Comparison of ENCODE assay signal across 8 cellular contexts in the genomic region with DNA sequence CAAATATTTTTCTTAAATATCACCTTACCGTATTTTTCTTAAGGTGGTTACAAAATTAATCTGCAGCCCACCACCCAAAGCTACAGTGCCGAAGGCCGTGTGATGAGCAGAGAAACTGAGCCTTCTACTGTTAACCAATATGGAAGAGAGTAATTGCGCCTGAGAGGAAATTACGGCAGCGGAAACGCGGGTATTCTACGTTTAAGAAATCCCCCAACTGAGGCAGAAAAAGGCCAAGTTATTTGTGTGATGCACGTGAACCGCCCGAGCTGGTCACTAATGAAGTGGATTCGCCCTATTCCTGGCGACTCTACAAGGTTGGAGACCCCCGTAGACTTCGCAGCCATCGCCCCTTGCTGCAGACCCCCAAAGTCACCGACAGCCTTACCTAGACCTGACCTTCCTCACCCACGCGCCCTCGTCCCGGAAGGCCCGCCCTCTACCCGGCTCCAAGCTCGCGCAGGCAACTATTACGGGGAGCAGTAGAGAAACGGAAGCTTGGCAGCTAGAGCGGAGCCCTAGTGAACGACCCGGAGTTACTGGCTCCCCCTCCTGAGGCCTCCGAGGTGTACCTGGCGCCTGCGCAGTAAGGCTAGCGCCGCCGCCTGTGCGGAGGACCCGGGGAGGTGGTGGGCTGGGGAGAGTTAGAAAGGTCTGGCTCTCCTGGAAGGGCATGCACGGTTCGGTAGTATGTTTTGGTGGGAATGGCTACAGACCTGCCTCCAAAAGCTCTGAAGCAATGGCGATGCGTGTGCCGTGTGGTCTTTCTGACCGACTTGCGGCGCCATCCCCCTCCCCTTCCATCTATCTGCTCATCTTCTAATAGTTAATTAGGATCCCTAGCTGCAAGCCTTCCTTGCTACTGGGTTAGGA. TPM values are rescaled to one million over a fixed set of nuclear protein-coding genes. Genes with fewer than 3 reads are reported as not detected.
DNase-seq lines count a peak whose midpoint lies in the region; ATAC-seq, FAIRE-seq and TF ChIP-seq lines count a peak whose summit lies in the region.

TSS of gene MRPS33 (minus strand) at position 430 of the 873 bp plus-strand sequence. CDS start 4,319 bp downstream, outside the sequence.

- ATAC-seq in GM18909 (IDR thresholded peaks at IDR 0.05; ENCODE audit: poor library complexity, unreplicated experiment) = peak; percentile 98
- ATAC-seq in HG03175 (IDR thresholded peaks at IDR 0.05; ENCODE audit: unreplicated experiment) = peak; percentile 98

- peak within 1 kb of the TSS; percentile 95 for H2AFZ ChIP-seq in smooth muscle cell (ENCODE audit: low read depth)

- H3K27ac ChIP-seq in smooth muscle cell (ENCODE audit: low read depth) = peak within 1 kb of the TSS; percentile 82

- no peaks in the 10 kb centered on the region for H3K27me3 ChIP-seq in bronchial epithelial cell (ENCODE audit: control insufficient read depth, insufficient read depth, low read length)
- peaks cover 15% of the 10 kb centered on the region for H3K27me3 ChIP-seq in smooth muscle cell (ENCODE audit: low read depth)

- peak within 1 kb of the TSS; percentile 85 for H3K9ac ChIP-seq in smooth muscle cell (ENCODE audit: low read depth)

- H3K4me2 ChIP-seq in smooth muscle cell = peak within 1 kb of the TSS; percentile 85

- H3K4me3 ChIP-seq in AG09309 (ENCODE audit: control insufficient read depth, low read depth, low read length) = peak within 1 kb of the TSS; percentile 77
- H3K4me3 ChIP-seq in WI38 (ENCODE audit: low read depth, low read length) = peak within 1 kb of the TSS; percentile 67
- peak within 1 kb of the TSS; percentile 60 for H3K4me3 ChIP-seq in bronchial epithelial cell (ENCODE audit: low read depth, low read length)
- peak within 1 kb of the TSS; percentile 74 for H3K4me3 ChIP-seq in smooth muscle cell

- no peaks in the 10 kb centered on the region for H3K9me3 ChIP-seq in smooth muscle cell (replicated peaks; ENCODE audit: low read depth)

- no peak for FAIRE-seq in bronchial epithelial cell (lab: Jason Lieb, UNC)

- peaks cover 7% of the 10 kb centered on the region for H3K4me1 ChIP-seq in smooth muscle cell (ENCODE audit: low read depth)

- 1% methylated on average over 47 of the region's 47 CpGs for WGBS in smooth muscle cell (ENCODE audit: low lambda C conversion rate)

- peaks cover 8% of the 10 kb centered on the region for H3F3A ChIP-seq in smooth muscle cell (ENCODE audit: low read depth)

- TF ChIP-seq CTCF in AG09309 (IDR thresholded peaks at IDR 0.05; ENCODE audit: control insufficient read depth, insufficient read depth, low read depth, low read length, missing control alignments) = peak; percentile 75
- TF ChIP-seq CTCF in WI38 (IDR thresholded peaks at IDR 0.05; ENCODE audit: low read depth, low read length) = peak; percentile 57
- TF ChIP-seq CTCF in bronchial epithelial cell (IDR thresholded peaks at IDR 0.05; ENCODE audit: insufficient read depth, low read length, severe bottlenecking) = peak; percentile 91
- TF ChIP-seq CTCF in smooth muscle cell (IDR thresholded peaks at IDR 0.05; ENCODE audit: borderline replicate concordance, insufficient read depth, poor library complexity, severe bottlenecking) = peak; percentile 45

- H3K36me3 ChIP-seq in bronchial epithelial cell (ENCODE audit: control insufficient read depth, insufficient read depth, low read length) (no peaks in the 10 kb centered on the region), smooth muscle cell (ENCODE audit: low read depth) (no peaks in the 10 kb centered on the region)

- H3K79me2 ChIP-seq in smooth muscle cell (ENCODE audit: low read depth) = peaks cover 8% of the 10 kb centered on the region

- DNase-seq in AG09309 (ENCODE audit: low read depth) (peak; percentile 86), NCI-H2227 treated with DMSO at 0.1 percent for 48 hours (lab: John Stamatoyannopoulos, UW) (peak; percentile 99), bronchial epithelial cell (ENCODE audit: low read depth) (peak; percentile 88), iPS-NIHi7 (ENCODE audit: extremely low spot score) (peak; percentile 99), smooth muscle cell (lab: John Stamatoyannopoulos, UW; ENCODE audit: unreplicated experiment) (peak; percentile 73)

- no peaks in the 10 kb centered on the region for H4K20me1 ChIP-seq in smooth muscle cell (ENCODE audit: low read depth)

RNA-seq across cellular contexts. Expression of gene MRPS33, which starts in this region (rescaled TPM):
- total RNA-seq in bronchial epithelial cell (25.3 and 56.6 TPM in 2 replicates), smooth muscle cell (34.2 and 34.5 TPM in 2 replicates)
- polyA plus RNA-seq in smooth muscle cell = 49.8 and 50.4 TPM in 2 replicates

Comparison
In these comparisons a context has a peak if more than half of its experiments do, and no peak if none do; other contexts are left out.
1. Peak in every context shown above with its lines: DNase-seq, ATAC-seq, H3K4me3 ChIP-seq and H3K27ac ChIP-seq.